In genomic region chrX:6777211-6778002, GRCh38 we compare ENCODE assay signal across 18 cellular contexts.
DNase-seq lines count a peak whose midpoint lies in the region; ATAC-seq and TF ChIP-seq lines count a peak whose summit lies in the region.
"Had no signal": no experiment of that assay in that cellular context is flagged by ENCODE, and none has a peak within 500 bp of the region (broad histone marks: within the 10 kb centered on the region; RNA-seq: fewer than 3 reads in every experiment).

No MANE protein-coding gene starts in this region.

- H3K9ac ChIP-seq in SU-DHL-6 (ENCODE audit: low read length), result peak overlapping the region; percentile 13; the same call in 1 of the 2 replicates

- H2AFZ ChIP-seq in SU-DHL-6 (ENCODE audit: low read depth, low read length, severe bottlenecking), result peak overlapping the region; percentile 80

- H3K36me3 ChIP-seq in SU-DHL-6 (ENCODE audit: low read length), result no peaks in the 10 kb centered on the region
- H3K36me3 ChIP-seq: ovary, spleen had no signal

- H3K9me3 ChIP-seq in SU-DHL-6 (ENCODE audit: insufficient read depth, low read length), result no peaks in the 10 kb centered on the region
- H3K9me3 ChIP-seq: ovary, spleen had no signal

- no peaks in the 10 kb centered on the region for H3K79me2 ChIP-seq in SU-DHL-6 (ENCODE audit: insufficient read depth, low read length)

- DNase-seq in medulla oblongata (ENCODE audit: extremely low spot score) (no peak), DMS53 treated with DMSO at 0.1 percent for 48 hours (lab: John Stamatoyannopoulos, UW; ENCODE audit: unreplicated experiment) (no peak), D341Med (ENCODE audit: low spot score) (no peak)
- DNase-seq: activated CD8-positive, alpha-beta memory T cell treated with anti-CD3 and anti-CD28 coated beads for 24 hours; activated effector memory CD4-positive, alpha-beta T cell treated with Interleukin-2 at 50 U/mL for 16 hours; erythroblast; kidney glomerular epithelial cell; NCI-H1436; OCI-M1; ovary; spleen; stimulated activated naive CD8-positive, alpha-beta T cell treated with anti-CD3 and anti-CD28 coated beads, Interleukin-15, amount 100 ng/mL, for 72 hours had no signal

- ATAC-seq in GM18498 (IDR thresholded peaks at IDR 0.05; ENCODE audit: unreplicated experiment) (peak; percentile 90), GM21390 (IDR thresholded peaks at IDR 0.05; ENCODE audit: unreplicated experiment) (peak; percentile 70), HG03108 (IDR thresholded peaks at IDR 0.05; ENCODE audit: unreplicated experiment) (peak; percentile 70), GM21737 (IDR thresholded peaks at IDR 0.05; ENCODE audit: unreplicated experiment) (no peak)
- ATAC-seq: stimulated activated naive CD8-positive, alpha-beta T cell treated with anti-CD3 and anti-CD28 coated beads, Interleukin-15, amount 100 ng/mL, for 72 hours had no signal

- TF ChIP-seq CTCF in SU-DHL-6 (IDR thresholded peaks at IDR 0.05; ENCODE audit: insufficient read depth, low read length, poor library complexity, severe bottlenecking), result no peak

- H3K27ac ChIP-seq in SU-DHL-6 (ENCODE audit: low read depth, low read length), result peak overlapping the region; percentile 51
- H3K27ac ChIP-seq: ovary, SK-N-MC, spleen had no signal

- H3K4me2 ChIP-seq in SU-DHL-6 (ENCODE audit: low read depth, low read length, poor library complexity, severe bottlenecking), result peak overlapping the region; percentile 52

- H3K27me3 ChIP-seq in SU-DHL-6 (ENCODE audit: low read length), result no peaks in the 10 kb centered on the region
- H3K27me3 ChIP-seq: ovary, spleen had no signal

- H3F3A ChIP-seq in SU-DHL-6 (ENCODE audit: insufficient read depth), result no peaks in the 10 kb centered on the region

- H4K20me1 ChIP-seq in SU-DHL-6 (ENCODE audit: low read depth, low read length), result no peaks in the 10 kb centered on the region

- H3K9me2 ChIP-seq in SU-DHL-6 (replicated peaks; ENCODE audit: insufficient read depth, low read length), result no peaks in the 10 kb centered on the region

- no peak overlapping the region for H3K4me3 ChIP-seq in SU-DHL-6 (ENCODE audit: insufficient read depth, low read length, poor library complexity, severe bottlenecking)
- H3K4me3 ChIP-seq: ovary, SK-N-MC, spleen had no signal
